26 cellular contexts compared by ENCODE assay signal in genomic region chr2:62996534-62997186, GRCh38. TPM values are rescaled to one million over a fixed set of nuclear protein-coding genes. Genes with fewer than 3 reads are reported as not detected.
"Had no signal": no experiment of that assay in that cellular context is flagged by ENCODE, and none has a peak within 500 bp of the region (broad histone marks: within the 10 kb centered on the region; RNA-seq: fewer than 3 reads in every experiment).

No MANE protein-coding gene starts in this region.

- H3K4me3 Mint-ChIP-seq: activated CD8-positive, alpha-beta T cell treated with anti-CD3 and anti-CD28 coated beads, Interleukin-2, amount 10 ng/mL, durations not matched to agents 7 days and 5 days; activated naive CD4-positive, alpha-beta T cell treated with anti-CD3 and anti-CD28 coated beads, Interleukin-2, amount 50 U/mL, for 24 hours; activated T-cell treated with anti-CD3 and anti-CD28 coated beads, Interleukin-2, amount 50 U/mL, for 24 hours; activated T-helper 1 cell treated with anti-CD3 and anti-CD28 coated beads, Interleukin-12 subunit alpha, Interleukin-12 subunit beta, Interleukin-2, Interleukin-4 antibody, amounts not matched to agents 30 ng/mL and 10 ng/mL and 1 ng/mL, durations not matched to agents 14 hours and 24 hours and 36 hours; T-helper 17 cell; WTC11 had no signal

- H3K27ac Mint-ChIP-seq: activated CD8-positive, alpha-beta T cell treated with anti-CD3 and anti-CD28 coated beads, Interleukin-2, amount 10 ng/mL, durations not matched to agents 7 days and 5 days; activated naive CD4-positive, alpha-beta T cell treated with anti-CD3 and anti-CD28 coated beads, Interleukin-2, amount 50 U/mL, for 24 hours; activated T-cell treated with anti-CD3 and anti-CD28 coated beads, Interleukin-2, amount 50 U/mL, for 24 hours; activated T-helper 1 cell treated with anti-CD3 and anti-CD28 coated beads, Interleukin-12 subunit alpha, Interleukin-12 subunit beta, Interleukin-2, Interleukin-4 antibody, amounts not matched to agents 30 ng/mL and 10 ng/mL and 1 ng/mL, durations not matched to agents 14 hours and 24 hours and 36 hours; T-helper 17 cell; WTC11 had no signal

- H3K27ac ChIP-seq: breast epithelium had no signal

- H3K27me3 ChIP-seq: breast epithelium, MG63 had no signal

- H3K4me3 ChIP-seq: breast epithelium, MG63 had no signal

- H3K27me3 Mint-ChIP-seq: activated naive CD4-positive, alpha-beta T cell treated with anti-CD3 and anti-CD28 coated beads, Interleukin-2, amount 50 U/mL, for 24 hours; activated T-cell treated with anti-CD3 and anti-CD28 coated beads, Interleukin-2, amount 50 U/mL, for 24 hours; T-helper 17 cell had no signal

- H3K36me3 ChIP-seq: breast epithelium had no signal

- H3K9me3 ChIP-seq: breast epithelium, MG63 had no signal

- H3K9me3 Mint-ChIP-seq: activated naive CD4-positive, alpha-beta T cell treated with anti-CD3 and anti-CD28 coated beads, Interleukin-2, amount 50 U/mL, for 24 hours; activated T-cell treated with anti-CD3 and anti-CD28 coated beads, Interleukin-2, amount 50 U/mL, for 24 hours; activated T-helper 1 cell treated with anti-CD3 and anti-CD28 coated beads, Interleukin-12 subunit alpha, Interleukin-12 subunit beta, Interleukin-2, Interleukin-4 antibody, amounts not matched to agents 30 ng/mL and 10 ng/mL and 1 ng/mL, durations not matched to agents 14 hours and 24 hours and 36 hours; WTC11 had no signal

- H3K4me1 Mint-ChIP-seq: activated naive CD4-positive, alpha-beta T cell treated with anti-CD3 and anti-CD28 coated beads, Interleukin-2, amount 50 U/mL, for 24 hours; T-helper 17 cell had no signal

- ATAC-seq: activated CD8-positive, alpha-beta T cell treated with anti-CD3 and anti-CD28 coated beads, Interleukin-2, amount 10 ng/mL, durations not matched to agents 7 days and 5 days; T-helper 17 cell; WTC11 had no signal

- H3K4me1 ChIP-seq: breast epithelium had no signal

- DNase-seq: activated CD4-positive, alpha-beta T cell treated with anti-CD3 and anti-CD28 coated beads for 48 hours; activated CD4-positive, alpha-beta T cell treated with anti-CD3 and anti-CD28 coated beads, Interleukin-2, amount 50 U/mL, for 4 hours; activated CD4-positive, CD25-positive, alpha-beta regulatory T cell treated with anti-CD3 and anti-CD28 coated beads, Interleukin-2, amount 50 U/mL, for 72 hours; activated CD8-positive, alpha-beta memory T cell treated with anti-CD3 and anti-CD28 coated beads, Interleukin-2, amount 50 U/mL, for 48 hours; activated CD8-positive, alpha-beta T cell treated with anti-CD3 and anti-CD28 coated beads, Interleukin-2, amount 10 ng/mL, durations not matched to agents 7 days and 5 days; activated effector memory CD4-positive, alpha-beta T cell treated with Interleukin-2 at 50 U/mL for 16 hours; activated naive CD4-positive, alpha-beta T cell; activated T-cell treated with anti-CD3 and anti-CD28 coated beads, Interleukin-2, amount 50 U/mL, for 24 hours; aorta; caudate nucleus; MG63; MV-4-11; NCI-H1092 treated with DMSO at 0.1 percent for 48 hours; NCI-H1417 treated with DMSO at 0.1 percent for 48 hours; NCI-H1694; NCI-H2029 treated with DMSO at 0.1 percent for 48 hours; NCI-H510A treated with DMSO at 0.1 percent for 48 hours; NCI-H69; SIG-M5; T-helper 17 cell; T-helper 9 cell had no signal

RNA-seq across cellular contexts. Expression of gene OTX1, which starts 54.0 kb away (rescaled TPM):
- total RNA-seq: activated CD8-positive, alpha-beta T cell treated with anti-CD3 and anti-CD28 coated beads, Interleukin-2, amount 10 ng/mL, durations not matched to agents 7 days and 5 days; aorta; breast epithelium; cerebellum; T-helper 17 cell had no signal
